9 cellular contexts compared by ENCODE assay signal in genomic region chr2:222318712-222319575, GRCh38. TPM values are rescaled to one million over a fixed set of nuclear protein-coding genes. Genes with fewer than 3 reads are reported as not detected.
DNase-seq lines count a peak whose midpoint lies in the region; ATAC-seq, FAIRE-seq and TF ChIP-seq lines count a peak whose summit lies in the region.
"Had no signal": no experiment of that assay in that cellular context is flagged by ENCODE, and none has a peak within 500 bp of the region (broad histone marks: within the 10 kb centered on the region; RNA-seq: fewer than 3 reads in every experiment).

No MANE protein-coding gene starts in this region.

- peaks cover 0 to 33% (median 4%) of the 10 kb centered on the region in 11 experiments; a peak in 5 of 22 replicates for H4K20me1 ChIP-seq in BLaER1 treated with 17β-estradiol and CSF1 and Interleukin-3, amounts not matched to agents 10 nM and 100 nM
- no peaks in the 10 kb centered on the region for H4K20me1 ChIP-seq in smooth muscle cell (ENCODE audit: low read depth)

- peaks cover 0 to 22% (median 7%) of the 10 kb centered on the region in 11 experiments; a peak in 10 of 22 replicates for H3K27me3 ChIP-seq in BLaER1 treated with 17β-estradiol and CSF1 and Interleukin-3, amounts not matched to agents 10 nM and 100 nM
- peaks cover 89% of the 10 kb centered on the region for H3K27me3 ChIP-seq in iPS-18a (ENCODE audit: control insufficient read depth, insufficient read depth, low read length)
- H3K27me3 ChIP-seq in smooth muscle cell (ENCODE audit: low read depth) = peaks cover 91% of the 10 kb centered on the region

- no peaks in the 10 kb centered on the region for H3K36me3 Mint-ChIP-seq in activated naive CD8-positive, alpha-beta T cell treated with anti-CD3 and anti-CD28 coated beads for 36 hours

- no peaks in the 10 kb centered on the region for H3K9me3 Mint-ChIP-seq in activated naive CD8-positive, alpha-beta T cell treated with anti-CD3 and anti-CD28 coated beads for 36 hours

- H3K4me1 Mint-ChIP-seq in activated naive CD8-positive, alpha-beta T cell treated with anti-CD3 and anti-CD28 coated beads for 36 hours = peaks cover 9% of the 10 kb centered on the region

- H2AFZ ChIP-seq in smooth muscle cell (ENCODE audit: low read depth) = no peak overlapping the region

- H3K4me1 ChIP-seq in BLaER1 treated with 17β-estradiol and CSF1 and Interleukin-3, amounts not matched to agents 10 nM and 100 nM = peaks cover 40 to 54% (median 45%) of the 10 kb centered on the region in 10 experiments
- peaks cover 11% of the 10 kb centered on the region for H3K4me1 ChIP-seq in iPS-18a (ENCODE audit: control insufficient read depth, low read depth, low read length)
- peaks cover 4% of the 10 kb centered on the region for H3K4me1 ChIP-seq in smooth muscle cell (ENCODE audit: low read depth)

- H3K27me3 Mint-ChIP-seq in activated naive CD8-positive, alpha-beta T cell treated with anti-CD3 and anti-CD28 coated beads for 36 hours = peaks cover 69% of the 10 kb centered on the region

- no peaks in the 10 kb centered on the region for H3K36me3 ChIP-seq in BLaER1 treated with 17β-estradiol and CSF1 and Interleukin-3, amounts not matched to agents 10 nM and 100 nM
- H3K36me3 ChIP-seq in iPS-18a (ENCODE audit: control insufficient read depth, low read depth, low read length) = no peaks in the 10 kb centered on the region
- H3K36me3 ChIP-seq in smooth muscle cell (ENCODE audit: low read depth) = no peaks in the 10 kb centered on the region

- H3K79me2 ChIP-seq in smooth muscle cell (ENCODE audit: low read depth) = no peaks in the 10 kb centered on the region

- peak overlapping the region; percentile 90 to 99 (median 98) for H3K4me2 ChIP-seq in BLaER1 treated with 17β-estradiol and CSF1 and Interleukin-3, amounts not matched to agents 10 nM and 100 nM
- H3K4me2 ChIP-seq in smooth muscle cell = peak overlapping the region; percentile 85

- peak overlapping the region; percentile 77 to 95 (median 88) for H3K9ac ChIP-seq in BLaER1 treated with 17β-estradiol and CSF1 and Interleukin-3, amounts not matched to agents 10 nM and 100 nM
- H3K9ac ChIP-seq in iPS-18a (ENCODE audit: low read length) (no peak overlapping the region), smooth muscle cell (ENCODE audit: low read depth) (no peak overlapping the region)

- peak overlapping the region; percentile 51 for H3K27ac Mint-ChIP-seq in activated naive CD8-positive, alpha-beta T cell treated with anti-CD3 and anti-CD28 coated beads for 36 hours

- 2% methylated on average over 65 of the region's 103 CpGs for WGBS in smooth muscle cell (ENCODE audit: low lambda C conversion rate)

- DNase-seq in NCI-H2196 treated with DMSO at 0.1 percent for 48 hours (lab: John Stamatoyannopoulos, UW; ENCODE audit: unreplicated experiment) = peak; percentile 30
- DNase-seq in activated naive CD8-positive, alpha-beta T cell treated with anti-CD3 and anti-CD28 coated beads for 36 hours = no peak
- no peak for DNase-seq in smooth muscle cell (lab: John Stamatoyannopoulos, UW; ENCODE audit: unreplicated experiment)
- no peak for DNase-seq in HTR-8/SVneo (ENCODE audit: insufficient read length, low spot score)

- H3K4me3 Mint-ChIP-seq in activated naive CD8-positive, alpha-beta T cell treated with anti-CD3 and anti-CD28 coated beads for 36 hours = peak overlapping the region; percentile 69

- TF ChIP-seq CTCF in smooth muscle cell (IDR thresholded peaks at IDR 0.05; ENCODE audit: borderline replicate concordance, insufficient read depth, poor library complexity, severe bottlenecking) = peak; percentile 30

- ATAC-seq in GM18867 (IDR thresholded peaks at IDR 0.05; ENCODE audit: unreplicated experiment) (peak; percentile 51), HG03039 (IDR thresholded peaks at IDR 0.05; ENCODE audit: unreplicated experiment) (peak; percentile 33)

- no peak for FAIRE-seq in HTR-8/SVneo (lab: Jason Lieb, UNC)

- peak overlapping the region; percentile 63 to 82 (median 76) for H3K4me3 ChIP-seq in BLaER1 treated with 17β-estradiol and CSF1 and Interleukin-3, amounts not matched to agents 10 nM and 100 nM
- H3K4me3 ChIP-seq in iPS-18a (ENCODE audit: low read length) (peak overlapping the region; percentile 58), smooth muscle cell (peak overlapping the region; percentile 51)

- no peaks in the 10 kb centered on the region for H3F3A ChIP-seq in smooth muscle cell (ENCODE audit: low read depth)

- H3K27ac ChIP-seq in BLaER1 treated with 17β-estradiol and CSF1 and Interleukin-3, amounts not matched to agents 10 nM and 100 nM = peak overlapping the region; percentile 57 to 96 (median 89); a peak in 21 of 22 replicates
- H3K27ac ChIP-seq in iPS-18a (ENCODE audit: low read length) (no peak overlapping the region), smooth muscle cell (ENCODE audit: low read depth) (no peak overlapping the region)

- H3K9me3 ChIP-seq in BLaER1 treated with 17β-estradiol and CSF1 and Interleukin-3, amounts not matched to agents 10 nM and 100 nM (replicated peaks in 1 of 11) = no peaks in the 10 kb centered on the region
- H3K9me3 ChIP-seq in iPS-18a (ENCODE audit: control insufficient read depth, low read depth, low read length) (no peaks in the 10 kb centered on the region), smooth muscle cell (replicated peaks; ENCODE audit: low read depth) (no peaks in the 10 kb centered on the region)

RNA-seq across cellular contexts. Expression of gene PAX3, which starts 20.1 kb away (rescaled TPM):
- total RNA-seq in activated naive CD8-positive, alpha-beta T cell treated with anti-CD3 and anti-CD28 coated beads for 36 hours = not detected
- 0.94 TPM in 1 of 2 replicates, not detected in the other for total RNA-seq in smooth muscle cell
- not detected in 2 replicates for polyA plus RNA-seq in smooth muscle cell
- total RNA-seq: T-helper 2 cell treated with Interferon-gamma antibody and Interleukin-4, amounts not matched to agents 100 ng/mL and 5 ng/mL, for 36 hours had no signal

Comparison
In these comparisons a context has a peak if more than half of its experiments do, and no peak if none do; other contexts are left out.
1. H3K27ac ChIP-seq: peak in BLaER1 treated with 17β-estradiol and CSF1 and Interleukin-3, amounts not matched to agents 10 nM and 100 nM (11 of 11); none in iPS-18a (single experiment) and smooth muscle cell (single experiment).
2. H3K9ac ChIP-seq: peak in BLaER1 treated with 17β-estradiol and CSF1 and Interleukin-3, amounts not matched to agents 10 nM and 100 nM (11 of 11); none in iPS-18a (single experiment) and smooth muscle cell (single experiment).
3. Peak in every context shown above with its lines, with median percentiles within 50 percentile points of each other: H3K4me3 ChIP-seq.